1 cellular context compared by ENCODE assay signal in genomic region chr6:17728551-17729222, GRCh38.
TF ChIP-seq lines count a peak whose summit lies in the region.

No MANE protein-coding gene starts in this region.

TF ChIP-seq in K562, 482 proteins besides CTCF, POLR2A, EP300 and RAD21 (continued from another document):
- TF ChIP-seq ZBTB49 (CRISPR knock-in tag; IDR thresholded peaks at IDR 0.05; ENCODE audit: borderline replicate concordance): no peak
- TF ChIP-seq ZC3H11A (IDR thresholded peaks at IDR 0.05; ENCODE audit: low read depth, low read length): no peak
- TF ChIP-seq ZNF124 (CRISPR knock-in tag; IDR thresholded peaks at IDR 0.05): no peak
- TF ChIP-seq HOXB6 (CRISPR knock-in tag; IDR thresholded peaks at IDR 0.05; ENCODE audit: borderline replicate concordance): no peak
- TF ChIP-seq, protein P1, sequence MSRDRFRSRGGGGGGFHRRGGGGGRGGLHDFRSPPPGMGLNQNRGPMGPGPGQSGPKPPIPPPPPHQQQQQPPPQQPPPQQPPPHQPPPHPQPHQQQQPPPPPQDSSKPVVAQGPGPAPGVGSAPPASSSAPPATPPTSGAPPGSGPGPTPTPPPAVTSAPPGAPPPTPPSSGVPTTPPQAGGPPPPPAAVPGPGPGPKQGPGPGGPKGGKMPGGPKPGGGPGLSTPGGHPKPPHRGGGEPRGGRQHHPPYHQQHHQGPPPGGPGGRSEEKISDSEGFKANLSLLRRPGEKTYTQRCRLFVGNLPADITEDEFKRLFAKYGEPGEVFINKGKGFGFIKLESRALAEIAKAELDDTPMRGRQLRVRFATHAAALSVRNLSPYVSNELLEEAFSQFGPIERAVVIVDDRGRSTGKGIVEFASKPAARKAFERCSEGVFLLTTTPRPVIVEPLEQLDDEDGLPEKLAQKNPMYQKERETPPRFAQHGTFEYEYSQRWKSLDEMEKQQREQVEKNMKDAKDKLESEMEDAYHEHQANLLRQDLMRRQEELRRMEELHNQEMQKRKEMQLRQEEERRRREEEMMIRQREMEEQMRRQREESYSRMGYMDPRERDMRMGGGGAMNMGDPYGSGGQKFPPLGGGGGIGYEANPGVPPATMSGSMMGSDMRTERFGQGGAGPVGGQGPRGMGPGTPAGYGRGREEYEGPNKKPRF (IDR thresholded peaks at IDR 0.05; ENCODE audit: low read depth, low read length): no peak
- no peak for TF ChIP-seq SUPT5H (IDR thresholded peaks at IDR 0.05)
- no peak for TF ChIP-seq CXXC5 (CRISPR knock-in tag; IDR thresholded peaks at IDR 0.05)
- TF ChIP-seq ZBTB33 (CRISPR knock-in tag; IDR thresholded peaks at IDR 0.05): peak; percentile 85
